15 cellular contexts compared by ENCODE assay signal in genomic region chr3:52119826-52120225, GRCh38. TPM values are rescaled to one million over a fixed set of nuclear protein-coding genes. Genes with fewer than 3 reads are reported as not detected.
DNase-seq lines count a peak whose midpoint lies in the region; ATAC-seq and TF ChIP-seq lines count a peak whose summit lies in the region.
"Had no signal": no experiment of that assay in that cellular context is flagged by ENCODE, and none has a peak within 500 bp of the region (broad histone marks: within the 10 kb centered on the region; RNA-seq: fewer than 3 reads in every experiment).

No MANE protein-coding gene starts in this region.

- no peaks in the 10 kb centered on the region for H3K27me3 ChIP-seq in right atrium auricular region
- no peaks in the 10 kb centered on the region for H3K27me3 ChIP-seq in aorta (ENCODE audit: control insufficient read depth in 1 of 2, insufficient read depth in 2 of 2, low read length in 1 of 2)
- no peaks in the 10 kb centered on the region for H3K27me3 ChIP-seq in GM23338 (ENCODE audit: insufficient read depth)
- H3K27me3 ChIP-seq in gastrocnemius medialis: no peaks in the 10 kb centered on the region

- CTCF ChIA-PET in GM10248 (lab: Yijun Ruan, JAX): interaction anchor here (0.8 to 10.4 kb wide), 6 partner anchors 11 to 117 kb away, joined by 3 to 123 read pairs (median 32); partner anchors contain the start of gene DUSP7

- POLR2A ChIA-PET in GM10248 (lab: Yijun Ruan, JAX): no interaction called here

- no peak overlapping the region for H3K27ac Mint-ChIP-seq in GM23338

- no peaks in the 10 kb centered on the region for H3F3A ChIP-seq in GM23338 (replicated peaks; ENCODE audit: low read depth)

- no peak for TF ChIP-seq POLR2A in gastrocnemius medialis (IDR thresholded peaks at IDR 0.05)

- TF ChIP-seq CTCF in right atrium auricular region (IDR thresholded peaks at IDR 0.05): no peak
- TF ChIP-seq CTCF in GM10248 (IDR thresholded peaks at IDR 0.05; ENCODE audit: control extremely low read depth, extremely low read depth, low read depth, missing control alignments): no peak
- no peak for TF ChIP-seq CTCF in GM23338 (conservative IDR thresholded peaks at IDR 0.05; ENCODE audit: low read depth in 2 of 2)
- no peak for TF ChIP-seq CTCF in gastrocnemius medialis (IDR thresholded peaks at IDR 0.05 in 4 of 5, conservative IDR thresholded peaks at IDR 0.05 in 1 of 5)

- no peak overlapping the region for H3K4me2 ChIP-seq in GM23338

- H3K9me2 ChIP-seq in GM23338 (ENCODE audit: insufficient read depth): no peaks in the 10 kb centered on the region

- no peaks in the 10 kb centered on the region for H3K36me3 ChIP-seq in right atrium auricular region
- H3K36me3 ChIP-seq in aorta (ENCODE audit: control insufficient read depth in 1 of 2, insufficient read depth in 2 of 2, low read length in 1 of 2): no peaks in the 10 kb centered on the region
- H3K36me3 ChIP-seq in GM23338 (ENCODE audit: insufficient read depth): peaks cover 16% of the 10 kb centered on the region
- no peaks in the 10 kb centered on the region for H3K36me3 ChIP-seq in gastrocnemius medialis

- H3K4me1 Mint-ChIP-seq in GM23338: no peaks in the 10 kb centered on the region
- H3K4me1 Mint-ChIP-seq: CD4-positive, CD25-positive, alpha-beta regulatory T cell had no signal

- no peak overlapping the region for H2AFZ ChIP-seq in GM23338

- intact Hi-C loops in left cardiac atrium (cut with DNase I) (loop anchor here in 1 of 2 donors (5.0 kb wide), 1 partner anchor 63 kb away; the partner anchor contains the start of gene DUSP7), aorta (cut with DNase I) (no loop called here), gastrocnemius medialis (cut with DNase I; ENCODE audit: low total_unique reads) (no loop called here)

- H3K4me1 ChIP-seq in right atrium auricular region: peaks cover 0 to 36% of the 10 kb centered on the region in 2 donors
- no peaks in the 10 kb centered on the region for H3K4me1 ChIP-seq in aorta (ENCODE audit: control insufficient read depth in 1 of 2, insufficient read depth in 2 of 2, low read length in 2 of 2)
- no peaks in the 10 kb centered on the region for H3K4me1 ChIP-seq in GM23338 (ENCODE audit: insufficient read depth)
- H3K4me1 ChIP-seq in gastrocnemius medialis: peaks cover 4 to 20% of the 10 kb centered on the region in 2 donors

- H3K36me3 Mint-ChIP-seq in GM23338 (ENCODE audit: low read depth): peaks cover 39% of the 10 kb centered on the region
- H3K36me3 Mint-ChIP-seq: CD4-positive, CD25-positive, alpha-beta regulatory T cell had no signal

- no peak overlapping the region for H3K4me3 Mint-ChIP-seq in GM23338
- H3K4me3 Mint-ChIP-seq: CD4-positive, CD25-positive, alpha-beta regulatory T cell had no signal

- H3K27ac ChIP-seq in right atrium auricular region (no peak overlapping the region), aorta (ENCODE audit: low read depth in 1 of 2, low read length in 2 of 2) (no peak overlapping the region), GM23338 (ENCODE audit: low read depth) (no peak overlapping the region), gastrocnemius medialis (no peak overlapping the region)

- WGBS in aorta, 2 donors: 92 to 94% methylated on average over 6 of the region's 6 CpGs

- DNase-seq in left cardiac atrium (peak; percentile 28), right atrium auricular region (ENCODE audit: low spot score) (no peak), RPMI7951 (ENCODE audit: low read depth) (peak; percentile 76), aorta (peak; percentile 54 to 69), GM10248 (ENCODE audit: extremely low spot score) (no peak), GM23338 (ENCODE audit: low spot score) (no peak), gastrocnemius medialis (no peak)
- DNase-seq: CD4-positive, CD25-positive, alpha-beta regulatory T cell; GOT3; NCI-H1105 treated with DMSO at 0.1 percent for 48 hours; NCI-H187 treated with DMSO at 0.1 percent for 48 hours; NCI-H2171; NCI-H82; RPMI8226 had no signal

- peaks cover 5% of the 10 kb centered on the region for H3K27me3 Mint-ChIP-seq in GM23338 (ENCODE audit: insufficient read depth, low read depth, poor library complexity)
- H3K27me3 Mint-ChIP-seq: CD4-positive, CD25-positive, alpha-beta regulatory T cell had no signal

- no peaks in the 10 kb centered on the region for H3K9me3 Mint-ChIP-seq in GM23338
- H3K9me3 Mint-ChIP-seq: CD4-positive, CD25-positive, alpha-beta regulatory T cell had no signal

- H3K9me3 ChIP-seq in right atrium auricular region (no peaks in the 10 kb centered on the region), aorta (ENCODE audit: control insufficient read depth, low read length) (no peaks in the 10 kb centered on the region), gastrocnemius medialis (no peaks in the 10 kb centered on the region)

- H3K4me3 ChIP-seq in right atrium auricular region: no peak overlapping the region
- no peak overlapping the region for H3K4me3 ChIP-seq in aorta (ENCODE audit: low read length in 2 of 2)
- H3K4me3 ChIP-seq in GM23338: no peak overlapping the region
- no peak overlapping the region for H3K4me3 ChIP-seq in gastrocnemius medialis

- H3K79me2 ChIP-seq in GM23338 (replicated peaks; ENCODE audit: insufficient read depth): no peaks in the 10 kb centered on the region

- H4K20me1 ChIP-seq in GM23338 (replicated peaks; ENCODE audit: insufficient read depth): no peaks in the 10 kb centered on the region

- no peak for ATAC-seq in left cardiac atrium
- peak; percentile 41 for ATAC-seq in esophagus mucosa
- ATAC-seq in aorta (ENCODE audit: low FRiP score): no peak
- no peak for ATAC-seq in GM23338
- ATAC-seq in gastrocnemius medialis: no peak

- in situ Hi-C loops in gastrocnemius medialis (cut with MboI; ENCODE audit: low sequenced_read_pairs in 4 of 4): no loop called here

TF ChIP-seq in GM23338, 12 proteins besides CTCF, POLR2A, EP300 and RAD21:
- TF ChIP-seq EZH2phosphoT487 (IDR thresholded peaks at IDR 0.05; ENCODE audit: unreplicated experiment): no peak
- TF ChIP-seq ZNF331 (CRISPR knock-in tag; IDR thresholded peaks at IDR 0.05; ENCODE audit: low read depth): no peak
- TF ChIP-seq STAT1 (IDR thresholded peaks at IDR 0.05; ENCODE audit: unreplicated experiment): no peak
- no peak for TF ChIP-seq CREB1 (CRISPR knock-in tag; IDR thresholded peaks at IDR 0.05; ENCODE audit: low read depth)
- TF ChIP-seq POLR2AphosphoS5 (IDR thresholded peaks at IDR 0.05; ENCODE audit: low read depth): no peak
- no peak for TF ChIP-seq JUNB (IDR thresholded peaks at IDR 0.05; ENCODE audit: unreplicated experiment)
- TF ChIP-seq NANOG (IDR thresholded peaks at IDR 0.05; ENCODE audit: borderline replicate concordance): no peak
- no peak for TF ChIP-seq ETS1 (IDR thresholded peaks at IDR 0.05)
- TF ChIP-seq ZNF114 (CRISPR knock-in tag; IDR thresholded peaks at IDR 0.05): no peak
- no peak for TF ChIP-seq REST (IDR thresholded peaks at IDR 0.05; ENCODE audit: unreplicated experiment)
- no peak for TF ChIP-seq EZH2 (IDR thresholded peaks at IDR 0.05; ENCODE audit: low read depth, unreplicated experiment)

RNA-seq across cellular contexts. Expression of gene POC1A, which starts 34.4 kb away (rescaled TPM):
- 1 to 10 TPM; 1.9 to 2.4 TPM for total RNA-seq in left cardiac atrium
- under 1 TPM; 0.47 to 0.78 TPM for total RNA-seq in right atrium auricular region
- 20.4 and 21.4 TPM in 2 replicates for total RNA-seq in RPMI7951 (2014; rRNA removed; shearing (Covaris generic))
- 8.4 TPM for total RNA-seq in esophagus mucosa
- 1 to 10 TPM in 1 of 2 donors, under 1 TPM in 1; 0.91 to 2.1 TPM for total RNA-seq in aorta
- polyA plus RNA-seq in aorta: 1 to 10 TPM in 1 of 2 donors, under 1 TPM in 1; 0.38 to 1.6 TPM
- 26.7 and 33.0 TPM in 2 replicates for total RNA-seq in GM23338 (2014; rRNA removed; shearing (Covaris generic))
- 18.4 and 19.1 TPM in 2 replicates for polyA plus RNA-seq in GM23338 (2016; fragmentation: Nextera tagmentation; extraction: Ambion mirVana)
- total RNA-seq in gastrocnemius medialis: 1 to 10 TPM in 1 of 4 donors, under 1 TPM in 3; 0.51 to 3.2 (median 0.81) TPM

Comparison
In these comparisons a context has a peak if more than half of its experiments do, and no peak if none do; other contexts are left out.
1. DNase-seq: peak in left cardiac atrium (single experiment), RPMI7951 (single experiment) and aorta (2 of 2); none in right atrium auricular region (single experiment), GM10248 (single experiment), GM23338 (single experiment) and gastrocnemius medialis (0 of 2).